Comparison of ENCODE assay signal across 8 cellular contexts in genomic region chr12:460301-461230, GRCh38. TPM values are rescaled to one million over a fixed set of nuclear protein-coding genes. Genes with fewer than 3 reads are reported as not detected.
A peak's percentile ranks its signal among the peaks of the same experiment; 100 is the strongest.
DNase-seq lines count a peak whose midpoint lies in the region; ATAC-seq, FAIRE-seq and TF ChIP-seq lines count a peak whose summit lies in the region.

No MANE protein-coding gene starts in this region.

- H3K27ac ChIP-seq in endothelial cell of umbilical vein (ENCODE audit: insufficient read depth, low read depth, low read length) (no peak overlapping the region), neural progenitor cell (no peak overlapping the region), aorta (ENCODE audit: low read depth in 1 of 2, low read length in 2 of 2) (peak overlapping the region; percentile 55 to 68)

- intact Hi-C loops in activated CD4-positive, alpha-beta memory T cell treated with anti-CD3 and anti-CD28 coated beads for 36 hours (cut with micrococcal nuclease): no loop called here
- intact Hi-C loops in endothelial cell of umbilical vein (cut with micrococcal nuclease) (no loop called here), aorta (cut with DNase I) (loop anchor here in 1 of 2 donors (2.0 kb wide), 1 partner anchor 20 kb away; no protein-coding TSS in a partner anchor)

- peaks cover 15% of the 10 kb centered on the region for H3K4me1 Mint-ChIP-seq in activated CD4-positive, alpha-beta memory T cell treated with anti-CD3 and anti-CD28 coated beads for 36 hours (ENCODE audit: low read depth)
- peaks cover 12% of the 10 kb centered on the region for H3K4me1 Mint-ChIP-seq in neural progenitor cell

- H3K4me2 ChIP-seq in endothelial cell of umbilical vein (ENCODE audit: insufficient read depth, low read length) (no peak overlapping the region), neural progenitor cell (peak overlapping the region; percentile 94)

- H2AFZ ChIP-seq in endothelial cell of umbilical vein (ENCODE audit: low read depth, low read length) (no peak overlapping the region), neural progenitor cell (replicated peaks) (no peak overlapping the region)

- H3K4me1 ChIP-seq in endothelial cell of umbilical vein (ENCODE audit: control insufficient read depth, extremely low read depth, insufficient read depth, low read length) (no peaks in the 10 kb centered on the region), neural progenitor cell (peaks cover 16% of the 10 kb centered on the region), aorta (ENCODE audit: control insufficient read depth in 1 of 2, insufficient read depth in 2 of 2, low read length in 2 of 2) (no peaks in the 10 kb centered on the region)

- no peaks in the 10 kb centered on the region for H3K36me3 ChIP-seq in endothelial cell of umbilical vein (ENCODE audit: control insufficient read depth in 2 of 2, extremely low read depth in 1 of 2, insufficient read depth in 2 of 2, low read length in 2 of 2)
- no peaks in the 10 kb centered on the region for H3K36me3 ChIP-seq in neural progenitor cell
- no peaks in the 10 kb centered on the region for H3K36me3 ChIP-seq in aorta (ENCODE audit: control insufficient read depth in 1 of 2, insufficient read depth in 2 of 2, low read length in 1 of 2)

- peak overlapping the region; percentile 71 for H3K4me3 Mint-ChIP-seq in activated CD4-positive, alpha-beta memory T cell treated with anti-CD3 and anti-CD28 coated beads for 36 hours
- H3K4me3 Mint-ChIP-seq in neural progenitor cell: peak overlapping the region; percentile 85

- H3K79me2 ChIP-seq in endothelial cell of umbilical vein (ENCODE audit: control insufficient read depth, insufficient read depth, low read length): no peaks in the 10 kb centered on the region
- peaks cover 21% of the 10 kb centered on the region for H3K79me2 ChIP-seq in neural progenitor cell (ENCODE audit: low read depth)

- TF ChIP-seq CTCF in endothelial cell of umbilical vein (IDR thresholded peaks at IDR 0.05; ENCODE audit: extremely low read depth in 1 of 2, insufficient read depth in 1 of 2, low read depth in 1 of 2, low read length in 2 of 2) (no peak), neural progenitor cell (IDR thresholded peaks at IDR 0.05) (no peak)

- H3K27me3 ChIP-seq in endothelial cell of umbilical vein (ENCODE audit: control insufficient read depth in 2 of 2, insufficient read depth in 2 of 2, low read length in 2 of 2) (peaks cover 64 to 80% of the 10 kb centered on the region in 2 experiments), neural progenitor cell (peaks cover 41% of the 10 kb centered on the region), aorta (ENCODE audit: control insufficient read depth in 1 of 2, insufficient read depth in 2 of 2, low read length in 1 of 2) (no peaks in the 10 kb centered on the region)

- CTCF ChIA-PET in activated CD4-positive, alpha-beta memory T cell treated with anti-CD3 and anti-CD28 coated beads for 36 hours (lab: Charles Lee): interaction anchor here (0.9 to 13.6 kb wide), 2 partner anchors 18 to 87 kb away, joined by 3 to 136 read pairs; no protein-coding TSS in a partner anchor
- CTCF ChIA-PET in endothelial cell of umbilical vein (lab: Charles Lee): interaction anchor here (2.2 to 3.1 kb wide), 2 partner anchors 7 to 18 kb away, joined by 8 to 12 read pairs; no protein-coding TSS in a partner anchor

- H3K9me3 ChIP-seq in endothelial cell of umbilical vein (replicated peaks; ENCODE audit: control insufficient read depth, insufficient read depth, low read length): no peaks in the 10 kb centered on the region
- H3K9me3 ChIP-seq in neural progenitor cell (ENCODE audit: low read depth): no peaks in the 10 kb centered on the region
- H3K9me3 ChIP-seq in aorta (ENCODE audit: control insufficient read depth, low read length): no peaks in the 10 kb centered on the region

- no peaks in the 10 kb centered on the region for H3K36me3 Mint-ChIP-seq in activated CD4-positive, alpha-beta memory T cell treated with anti-CD3 and anti-CD28 coated beads for 36 hours
- no peaks in the 10 kb centered on the region for H3K36me3 Mint-ChIP-seq in neural progenitor cell

- DNase-seq in 8988T (peak; percentile 61), endothelial cell of umbilical vein (ENCODE audit: low read depth, low spot score) (no peak), neural progenitor cell (ENCODE audit: low spot score) (peak; percentile 57), aorta (peak; percentile 65 to 85), midbrain (lab: John Stamatoyannopoulos, UW) (no peak)
- DNase-seq in activated CD4-positive, alpha-beta memory T cell treated with anti-CD3 and anti-CD28 coated beads for 36 hours: peak; percentile 57

- ATAC-seq in HG02759 (IDR thresholded peaks at IDR 0.05; ENCODE audit: unreplicated experiment) (peak; percentile 64), aorta (ENCODE audit: low FRiP score) (no peak), HG03457 (IDR thresholded peaks at IDR 0.05; ENCODE audit: unreplicated experiment) (no peak)

- 1% methylated on average over 52 to 104 of the region's 104 CpGs for WGBS in aorta, 2 donors

- no peaks in the 10 kb centered on the region for H4K20me1 ChIP-seq in endothelial cell of umbilical vein (replicated peaks; ENCODE audit: control insufficient read depth, extremely low read depth, insufficient read depth, low read length)
- H4K20me1 ChIP-seq in neural progenitor cell (ENCODE audit: low read depth): peaks cover 20% of the 10 kb centered on the region

- peaks cover 11% of the 10 kb centered on the region for H3F3A ChIP-seq in neural progenitor cell (ENCODE audit: low read depth)

- peaks cover 18% of the 10 kb centered on the region for H3K27me3 Mint-ChIP-seq in activated CD4-positive, alpha-beta memory T cell treated with anti-CD3 and anti-CD28 coated beads for 36 hours
- H3K27me3 Mint-ChIP-seq in neural progenitor cell (ENCODE audit: insufficient read depth, low read depth): peaks cover 44% of the 10 kb centered on the region

- no peak for FAIRE-seq in endothelial cell of umbilical vein (lab: Jason Lieb, UNC)

- TF ChIP-seq POLR2A in endothelial cell of umbilical vein (IDR thresholded peaks at IDR 0.05; ENCODE audit: low read depth, low read length): no peak

- no peak overlapping the region for H3K9ac ChIP-seq in endothelial cell of umbilical vein (replicated peaks; ENCODE audit: extremely low read depth, insufficient read depth, low read length)
- H3K9ac ChIP-seq in neural progenitor cell: no peak overlapping the region

- dilution Hi-C loops in endothelial cell of umbilical vein (cut with MboI; ENCODE audit: extremely low pct_ligation_motif_present, low sequenced_read_pairs): no loop called here

- no peaks in the 10 kb centered on the region for H3K9me1 ChIP-seq in endothelial cell of umbilical vein (replicated peaks; ENCODE audit: control insufficient read depth, extremely low read depth, insufficient read depth, low read length)

- BruUV-seq in endothelial cell of umbilical vein (replicated peaks; lab: Mats Ljungman, UMichigan): no TSS peak

- POLR2A ChIA-PET in activated CD4-positive, alpha-beta memory T cell treated with anti-CD3 and anti-CD28 coated beads for 36 hours (lab: Charles Lee): interaction anchor here (1.1 kb wide), 1 partner anchor 86 kb away, joined by 3 read pairs; no protein-coding TSS in a partner anchor
- POLR2A ChIA-PET in endothelial cell of umbilical vein (lab: Charles Lee): no interaction called here

- H3K9me3 Mint-ChIP-seq in activated CD4-positive, alpha-beta memory T cell treated with anti-CD3 and anti-CD28 coated beads for 36 hours: no peaks in the 10 kb centered on the region
- H3K9me3 Mint-ChIP-seq in neural progenitor cell: no peaks in the 10 kb centered on the region

- no peak overlapping the region for H3K27ac Mint-ChIP-seq in activated CD4-positive, alpha-beta memory T cell treated with anti-CD3 and anti-CD28 coated beads for 36 hours
- H3K27ac Mint-ChIP-seq in neural progenitor cell: peak overlapping the region; percentile 5

- peak overlapping the region in 1 of 3 experiments; percentile 31 for H3K4me3 ChIP-seq in endothelial cell of umbilical vein (replicated peaks in 1 of 3; ENCODE audit: insufficient read depth in 1 of 3, low read depth in 1 of 3, low read length in 3 of 3)
- peak overlapping the region; percentile 85 for H3K4me3 ChIP-seq in neural progenitor cell
- H3K4me3 ChIP-seq in aorta (ENCODE audit: low read length in 2 of 2): peak overlapping the region; percentile 93 to 96

TF ChIP-seq in endothelial cell of umbilical vein, 7 proteins besides CTCF, POLR2A, EP300 and RAD21:
- TF ChIP-seq EZH2 (IDR thresholded peaks at IDR 0.05; ENCODE audit: borderline replicate concordance, low read depth, low read length, severe bottlenecking) (peak; percentile 93), POLR2AphosphoS5 (IDR thresholded peaks at IDR 0.05; ENCODE audit: insufficient read depth, low read depth, low read length) (no peak)

RNA-seq across cellular contexts. Expression of gene B4GALNT3, which starts 0.8 kb away (rescaled TPM):
- total RNA-seq in activated CD4-positive, alpha-beta memory T cell treated with anti-CD3 and anti-CD28 coated beads for 36 hours: 1 to 10 TPM; 1.2 to 1.9 TPM
- total RNA-seq in endothelial cell of umbilical vein: not detected in 2 replicates
- polyA plus RNA-seq in endothelial cell of umbilical vein: 0.07 TPM in 1 of 2 replicates, not detected in the other
- polyA plus RNA-seq in endothelial cell of umbilical vein (2011; cell fraction: cytosol; rRNA removed): not detected in 2 replicates
- polyA plus RNA-seq in endothelial cell of umbilical vein (2011; cell fraction: nucleus; rRNA removed): 0.11 TPM in 1 of 2 replicates, not detected in the other
- polyA plus RNA-seq in endothelial cell of umbilical vein (2012): 0.33 and 1.5 TPM in 2 replicates
- 0.08 TPM in 1 of 2 replicates, not detected in the other for polyA minus RNA-seq in endothelial cell of umbilical vein
- not detected for polyA minus RNA-seq in endothelial cell of umbilical vein (2011; cell fraction: cytosol; rRNA and poly(A)+ RNA removed)
- polyA minus RNA-seq in endothelial cell of umbilical vein (2011; cell fraction: nucleus; rRNA and poly(A)+ RNA removed): not detected in 2 replicates
- 29.0 and 30.8 TPM in 2 replicates for total RNA-seq in neural progenitor cell (ENCODE audit: low replicate concordance)
- total RNA-seq in aorta: 10 to 100 TPM; 17.4 to 29.9 TPM
- polyA plus RNA-seq in aorta: 10 to 100 TPM; 10.3 to 20.3 TPM

RNA-seq across cellular contexts. Expression of gene CCDC77, which starts 59.1 kb away (rescaled TPM):
- 10 to 100 TPM; 14.4 to 14.7 TPM for total RNA-seq in activated CD4-positive, alpha-beta memory T cell treated with anti-CD3 and anti-CD28 coated beads for 36 hours
- total RNA-seq in endothelial cell of umbilical vein (12.9 and 13.5 TPM in 2 replicates), neural progenitor cell (ENCODE audit: low replicate concordance) (69.0 and 125 TPM in 2 replicates), aorta (1 to 10 TPM; 3.4 to 4.4 TPM)
- polyA plus RNA-seq in endothelial cell of umbilical vein (2.6 and 4.1 TPM in 2 replicates), aorta (1 to 10 TPM; 6.2 to 9.9 TPM)
- 6.0 and 6.9 TPM in 2 replicates for polyA plus RNA-seq in endothelial cell of umbilical vein (2011; cell fraction: cytosol; rRNA removed)
- 11.8 and 18.8 TPM in 2 replicates for polyA plus RNA-seq in endothelial cell of umbilical vein (2011; cell fraction: nucleus; rRNA removed)
- 9.6 and 11.6 TPM in 2 replicates for polyA plus RNA-seq in endothelial cell of umbilical vein (2012)
- 5.8 and 8.7 TPM in 2 replicates for polyA minus RNA-seq in endothelial cell of umbilical vein
- 13.2 TPM for polyA minus RNA-seq in endothelial cell of umbilical vein (2011; cell fraction: cytosol; rRNA and poly(A)+ RNA removed)
- 6.6 and 9.1 TPM in 2 replicates for polyA minus RNA-seq in endothelial cell of umbilical vein (2011; cell fraction: nucleus; rRNA and poly(A)+ RNA removed)

Comparison
In these comparisons a context has a peak if more than half of its experiments do, and no peak if none do; other contexts are left out.
1. DNase-seq: peak in 8988T (single experiment), activated CD4-positive, alpha-beta memory T cell treated with anti-CD3 and anti-CD28 coated beads for 36 hours (single experiment), neural progenitor cell (single experiment) and aorta (2 of 2); none in endothelial cell of umbilical vein (single experiment) and midbrain (single experiment).
2. H3K27ac ChIP-seq: peak in aorta (2 of 2); none in endothelial cell of umbilical vein (single experiment) and neural progenitor cell (single experiment).
3. RNA of gene B4GALNT3, which starts 0.8 kb away (total RNA-seq): 17.4 to 29.9 TPM in aorta and 29.0 to 30.8 TPM in neural progenitor cell; 1.2 to 1.9 TPM in activated CD4-positive, alpha-beta memory T cell treated with anti-CD3 and anti-CD28 coated beads for 36 hours and not detected in endothelial cell of umbilical vein; every median in the first group is over 4 times any median in the second.